In genomic region chr13:101150998-101151397, GRCh38 we compare ENCODE assay signal across 13 cellular contexts.
DNase-seq lines count a peak whose midpoint lies in the region; ATAC-seq and TF ChIP-seq lines count a peak whose summit lies in the region.
"Had no signal": no experiment of that assay in that cellular context is flagged by ENCODE, and none has a peak within 500 bp of the region (broad histone marks: within the 10 kb centered on the region; RNA-seq: fewer than 3 reads in every experiment).

No MANE protein-coding gene starts in this region.

- H3K4me3 Mint-ChIP-seq in osteocyte (ENCODE audit: unreplicated experiment), result peak overlapping the region; percentile 46
- H3K4me3 Mint-ChIP-seq: activated naive CD4-positive, alpha-beta T cell treated with anti-CD3 and anti-CD28 coated beads for 36 hours; CD8-positive, alpha-beta memory T cell; T-helper 2 cell treated with Interferon-gamma antibody and Interleukin-4, amounts not matched to agents 5 μg/mL and 100 μg/mL, for 36 hours had no signal

- TF ChIP-seq CTCF in fibroblast of mammary gland (conservative IDR thresholded peaks at IDR 0.05; ENCODE audit: control insufficient read depth, insufficient read depth, low read depth, low read length) (no peak), osteocyte (IDR thresholded peaks at IDR 0.05) (no peak)

- peaks cover 64% of the 10 kb centered on the region for H3K4me1 Mint-ChIP-seq in osteocyte (ENCODE audit: unreplicated experiment)
- H3K4me1 Mint-ChIP-seq: CD8-positive, alpha-beta memory T cell had no signal

- no peaks in the 10 kb centered on the region for H3K36me3 Mint-ChIP-seq in osteocyte (ENCODE audit: unreplicated experiment)
- H3K36me3 Mint-ChIP-seq: CD8-positive, alpha-beta memory T cell had no signal

- DNase-seq in GM03348 (ENCODE audit: low spot score), result peak; percentile 57
- peak; percentile 39 for DNase-seq in NCI-H2227 (lab: John Stamatoyannopoulos, UW; ENCODE audit: unreplicated experiment)
- DNase-seq in fibroblast of mammary gland (ENCODE audit: low read depth), result peak; percentile 26
- no peak for DNase-seq in osteocyte (ENCODE audit: extremely low spot score, unreplicated experiment)
- DNase-seq in NOMO-1 treated with DMSO at 0.1 percent for 48 hours (lab: John Stamatoyannopoulos, UW; ENCODE audit: unreplicated experiment), result no peak
- DNase-seq in NCI-H526 treated with DMSO at 0.1 percent for 48 hours (lab: John Stamatoyannopoulos, UW), result no peak
- no peak for DNase-seq in HCEC 1CT
- DNase-seq: activated naive CD4-positive, alpha-beta T cell treated with anti-CD3 and anti-CD28 coated beads for 36 hours; CD8-positive, alpha-beta memory T cell; pancreas; stomach had no signal

- peak overlapping the region; percentile 73 for H3K27ac Mint-ChIP-seq in osteocyte (ENCODE audit: unreplicated experiment)
- H3K27ac Mint-ChIP-seq: activated naive CD4-positive, alpha-beta T cell treated with anti-CD3 and anti-CD28 coated beads for 36 hours; CD8-positive, alpha-beta memory T cell; T-helper 2 cell treated with Interferon-gamma antibody and Interleukin-4, amounts not matched to agents 5 μg/mL and 100 μg/mL, for 36 hours had no signal

- no peak for ATAC-seq in HG02642 (IDR thresholded peaks at IDR 0.05; ENCODE audit: poor library complexity, unreplicated experiment)

- no peaks in the 10 kb centered on the region for H3K27me3 Mint-ChIP-seq in osteocyte (ENCODE audit: unreplicated experiment)

- H3K4me3 ChIP-seq in fibroblast of mammary gland (ENCODE audit: control insufficient read depth, low read depth, low read length), result no peak overlapping the region
- H3K4me3 ChIP-seq: pancreas, stomach had no signal

- H3K9me3 Mint-ChIP-seq in osteocyte (ENCODE audit: unreplicated experiment), result no peaks in the 10 kb centered on the region
- H3K9me3 Mint-ChIP-seq: activated naive CD4-positive, alpha-beta T cell treated with anti-CD3 and anti-CD28 coated beads for 36 hours; CD8-positive, alpha-beta memory T cell; T-helper 2 cell treated with Interferon-gamma antibody and Interleukin-4, amounts not matched to agents 5 μg/mL and 100 μg/mL, for 36 hours had no signal

Comparison
In these comparisons a context has a peak if more than half of its experiments do, and no peak if none do; other contexts are left out.
1. DNase-seq: peak in GM03348 (single experiment), NCI-H2227 (single experiment) and fibroblast of mammary gland (single experiment); none in osteocyte (single experiment), NOMO-1 treated with DMSO at 0.1 percent for 48 hours (single experiment), NCI-H526 treated with DMSO at 0.1 percent for 48 hours (single experiment) and HCEC 1CT (single experiment).